Comparison of ENCODE assay signal across 11 cellular contexts in the genomic region with DNA sequence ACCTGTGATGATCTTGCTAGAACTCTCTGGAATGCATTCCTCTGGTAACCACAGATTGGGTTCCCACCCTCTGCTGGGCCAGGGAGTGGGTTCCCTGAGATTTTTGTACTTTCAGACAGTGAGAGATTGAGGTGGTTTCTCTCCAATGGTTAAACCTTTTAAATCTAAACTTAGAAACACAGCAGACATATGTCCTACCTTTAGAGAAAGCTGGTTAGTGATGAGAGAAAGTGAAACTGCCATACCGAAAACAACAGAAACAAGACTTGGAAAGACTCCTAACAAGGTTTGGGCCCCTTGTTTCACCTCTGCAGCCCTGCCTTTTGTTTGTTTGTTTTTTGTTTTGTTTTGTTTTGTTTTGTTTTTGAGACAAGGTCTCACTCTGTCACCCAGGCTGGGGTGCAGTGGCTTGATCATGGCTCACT. TPM values are rescaled to one million over a fixed set of nuclear protein-coding genes. Genes with fewer than 3 reads are reported as not detected.
DNase-seq lines count a peak whose midpoint lies in the region; ATAC-seq and TF ChIP-seq lines count a peak whose summit lies in the region.
"Had no signal": no experiment of that assay in that cellular context is flagged by ENCODE, and none has a peak within 500 bp of the region (broad histone marks: within the 10 kb centered on the region; RNA-seq: fewer than 3 reads in every experiment).

No MANE protein-coding gene starts in this region.

- WGBS in right cardiac atrium = 91% methylated on average over 1 of the region's 1 CpG

- H3K36me3 Mint-ChIP-seq in activated T-helper 17 cell treated with anti-CD3 and anti-CD28 coated beads, Interleukin-2, amount 50 U/mL, for 72 hours (ENCODE audit: low read depth) = no peaks in the 10 kb centered on the region

- ATAC-seq in GM18519 (IDR thresholded peaks at IDR 0.05; ENCODE audit: low FRiP score, unreplicated experiment) = peak; percentile 63
- peak; percentile 68 for ATAC-seq in HG03097 (IDR thresholded peaks at IDR 0.05; ENCODE audit: low FRiP score, unreplicated experiment)
- ATAC-seq in activated T-helper 17 cell treated with anti-CD3 and anti-CD28 coated beads, Interleukin-2, amount 50 U/mL, for 72 hours (replicated peaks) = peak; percentile 90
- ATAC-seq in left lung = no peak
- ATAC-seq in right cardiac atrium = no peak

- H3K4me1 ChIP-seq in left lung = no peaks in the 10 kb centered on the region
- H3K4me1 ChIP-seq in right cardiac atrium (ENCODE audit: control insufficient read depth, insufficient read depth, low read length) = peaks cover 1% of the 10 kb centered on the region

- H3K27me3 Mint-ChIP-seq in activated T-helper 17 cell treated with anti-CD3 and anti-CD28 coated beads, Interleukin-2, amount 50 U/mL, for 72 hours = no peaks in the 10 kb centered on the region

- TF ChIP-seq CTCF in GM20000 (IDR thresholded peaks at IDR 0.05; ENCODE audit: extremely low read depth, missing control alignments) (no peak), left lung (IDR thresholded peaks at IDR 0.05) (no peak), coronary artery (IDR thresholded peaks at IDR 0.05) (no peak)

- intact Hi-C loops in left lung (cut with DNase I) (no loop called here), right cardiac atrium (cut with DNase I) (no loop called here)

- no peaks in the 10 kb centered on the region for H3K9me3 Mint-ChIP-seq in activated T-helper 17 cell treated with anti-CD3 and anti-CD28 coated beads, Interleukin-2, amount 50 U/mL, for 72 hours
- H3K9me3 Mint-ChIP-seq: dendritic cell treated with granulocyte-macrophage colony-stimulating factor and Interleukin-4, amounts not matched to agents 40 ng/mL and 50 ng/mL, for 4 days had no signal

- H3K27me3 ChIP-seq in left lung = no peaks in the 10 kb centered on the region
- H3K27me3 ChIP-seq in right cardiac atrium (ENCODE audit: control insufficient read depth, insufficient read depth) = no peaks in the 10 kb centered on the region
- H3K27me3 ChIP-seq: ovary had no signal

- H3K4me1 Mint-ChIP-seq in activated T-helper 17 cell treated with anti-CD3 and anti-CD28 coated beads, Interleukin-2, amount 50 U/mL, for 72 hours = peaks cover 8% of the 10 kb centered on the region

- H3K27ac ChIP-seq in left lung (no peak overlapping the region), coronary artery (no peak overlapping the region), right cardiac atrium (ENCODE audit: low read length) (no peak overlapping the region)
- H3K27ac ChIP-seq: ovary had no signal

- H3K36me3 ChIP-seq in left lung = no peaks in the 10 kb centered on the region
- H3K36me3 ChIP-seq: ovary had no signal

- H3K4me3 ChIP-seq in left lung (no peak overlapping the region), coronary artery (no peak overlapping the region), right cardiac atrium (ENCODE audit: low read length) (no peak overlapping the region)
- H3K4me3 ChIP-seq: ovary had no signal

- peak overlapping the region; percentile 77 for H3K27ac Mint-ChIP-seq in activated T-helper 17 cell treated with anti-CD3 and anti-CD28 coated beads, Interleukin-2, amount 50 U/mL, for 72 hours
- H3K27ac Mint-ChIP-seq: dendritic cell treated with granulocyte-macrophage colony-stimulating factor and Interleukin-4, amounts not matched to agents 40 ng/mL and 50 ng/mL, for 4 days had no signal

- DNase-seq in GM20000 (ENCODE audit: low spot score) = peak; percentile 55
- DNase-seq in left lung = no peak
- no peak for DNase-seq in coronary artery (ENCODE audit: low spot score)
- no peak for DNase-seq in right cardiac atrium
- DNase-seq in NCI-H1436 treated with DMSO at 0.1 percent for 48 hours (lab: John Stamatoyannopoulos, UW) = no peak
- DNase-seq: activated CD4-positive, alpha-beta T cell treated with anti-CD3 and anti-CD28 coated beads, Interleukin-2, amount 50 U/mL, for 1 hour; ovary had no signal

- H3K9me3 ChIP-seq in left lung = no peaks in the 10 kb centered on the region
- no peaks in the 10 kb centered on the region for H3K9me3 ChIP-seq in right cardiac atrium (ENCODE audit: control insufficient read depth, low read length)
- H3K9me3 ChIP-seq: ovary had no signal

- peak overlapping the region; percentile 43 for H3K4me3 Mint-ChIP-seq in activated T-helper 17 cell treated with anti-CD3 and anti-CD28 coated beads, Interleukin-2, amount 50 U/mL, for 72 hours
- H3K4me3 Mint-ChIP-seq: dendritic cell treated with granulocyte-macrophage colony-stimulating factor and Interleukin-4, amounts not matched to agents 40 ng/mL and 50 ng/mL, for 4 days had no signal

RNA-seq across cellular contexts. Expression of a gene that starts 9.7 kb away (rescaled TPM):
- total RNA-seq in activated T-helper 17 cell treated with anti-CD3 and anti-CD28 coated beads, Interleukin-2, amount 50 U/mL, for 72 hours = 10 to 100 TPM in 1 of 2 donors, 1 to 10 TPM in 1; 7.7 to 11.1 TPM
- total RNA-seq in left lung (10 to 100 TPM; 19.8 to 21.6 TPM), right cardiac atrium (1 to 10 TPM; 7.5 to 9.1 (median 7.9) TPM)
- polyA plus RNA-seq in right cardiac atrium = 5.4 TPM

Comparison
In these comparisons a context has a peak if more than half of its experiments do, and no peak if none do; other contexts are left out.
1. ATAC-seq: peak in GM18519 (single experiment), HG03097 (single experiment) and activated T-helper 17 cell treated with anti-CD3 and anti-CD28 coated beads, Interleukin-2, amount 50 U/mL, for 72 hours (single experiment); none in left lung (single experiment) and right cardiac atrium (0 of 2).